Comparison of ENCODE assay signal across 8 cellular contexts in the genomic region with DNA sequence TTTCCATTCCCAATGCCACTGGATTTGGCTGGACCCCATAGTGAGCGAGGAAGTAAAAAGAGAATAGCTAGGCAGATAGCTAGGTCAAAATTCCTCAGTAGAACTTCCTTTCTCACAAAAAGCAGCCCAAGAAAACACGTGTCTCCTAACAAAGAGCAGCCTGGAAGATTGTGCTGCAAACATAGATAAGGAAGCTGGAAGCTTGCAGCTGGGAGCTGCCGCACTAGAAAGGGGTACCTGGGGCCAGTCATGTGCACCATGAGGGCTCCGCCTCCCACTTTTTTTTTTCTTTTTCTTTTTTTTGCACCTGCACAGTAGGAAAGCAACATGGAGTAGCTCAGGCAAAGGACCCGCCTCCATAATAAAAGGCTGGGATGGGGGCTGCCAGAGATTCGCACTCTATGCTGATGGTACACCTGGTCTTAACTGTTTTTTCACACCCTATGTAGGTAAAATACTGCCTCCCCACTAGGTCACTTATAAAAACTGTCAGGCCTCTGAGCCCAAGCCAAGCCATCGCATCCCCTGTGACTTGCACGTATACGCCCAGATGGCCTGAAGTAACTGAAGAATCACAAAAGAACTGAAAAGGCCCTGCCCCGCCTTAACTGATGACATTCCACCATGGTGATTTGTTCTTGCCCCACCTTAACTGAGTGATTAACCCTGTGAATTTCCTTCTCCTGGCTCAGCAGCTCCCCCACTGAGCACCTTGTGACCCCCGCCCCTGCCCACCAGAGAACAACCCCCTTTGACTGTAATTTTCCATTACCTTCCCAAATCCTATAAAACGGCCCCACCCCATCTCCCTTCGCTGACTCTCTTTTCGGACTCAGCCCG.
A peak's percentile ranks its signal among the peaks of the same experiment; 100 is the strongest.
DNase-seq lines count a peak whose midpoint lies in the region; ATAC-seq and TF ChIP-seq lines count a peak whose summit lies in the region.
"Not testable (repeated sequence)": the region's sequence is repeated elsewhere in the genome, so short reads cannot be mapped to it uniquely, and the experiment has no call there.

No MANE protein-coding gene starts in this region.

- in situ Hi-C loops in Caki2 (cut with HindIII; ENCODE audit: low pct_unique_long_range_greater_than_20kb, low sequenced_read_pairs), result not testable (repeated sequence)

- not testable (repeated sequence) for TF ChIP-seq POLR2A in testis (IDR thresholded peaks at IDR 0.05)

- H3K4me1 Mint-ChIP-seq in HFFc6 (ENCODE audit: low read depth), result peaks cover 26% of the 10 kb centered on the region
- H3K4me1 Mint-ChIP-seq in WTC11, result peaks cover 36% of the 10 kb centered on the region
- H3K4me1 Mint-ChIP-seq in endothelial cell (ENCODE audit: unreplicated experiment), result peaks cover 33% of the 10 kb centered on the region
- H3K4me1 Mint-ChIP-seq in mesothelial cell of epicardium, result not testable (repeated sequence)

- TF ChIP-seq CTCF in HFFc6 (IDR thresholded peaks at IDR 0.05); WTC11 (IDR thresholded peaks at IDR 0.05); endothelial cell (IDR thresholded peaks at IDR 0.05; ENCODE audit: unreplicated experiment); mesothelial cell of epicardium (IDR thresholded peaks at IDR 0.05; ENCODE audit: unreplicated experiment); testis (IDR thresholded peaks at IDR 0.05): not testable (repeated sequence)

- POLR2A ChIA-PET in WTC11 (lab: Charles Lee), result not testable (repeated sequence)

- not testable (repeated sequence) for H3K36me3 ChIP-seq in testis (ENCODE audit: low read depth, missing control alignments)

- 68% methylated on average over 14 of the region's 15 CpGs for WGBS in right cardiac atrium
- 71 to 75% methylated on average over 15 of the region's 15 CpGs for WGBS in testis, 2 donors

- not testable (repeated sequence) for H3K4me3 Mint-ChIP-seq in HFFc6, mesothelial cell of epicardium
- peak overlapping the region; percentile 43; the same call in 1 of the 2 replicates for H3K4me3 Mint-ChIP-seq in WTC11
- H3K4me3 Mint-ChIP-seq in endothelial cell (ENCODE audit: unreplicated experiment), result peak overlapping the region; percentile 1

- H3K4me3 ChIP-seq in right cardiac atrium (ENCODE audit: low read length); testis: not testable (repeated sequence)

- not testable (repeated sequence) for H3K36me3 Mint-ChIP-seq in HFFc6 (ENCODE audit: low read depth); endothelial cell (ENCODE audit: low read depth, unreplicated experiment); mesothelial cell of epicardium
- peaks cover 32% of the 10 kb centered on the region for H3K36me3 Mint-ChIP-seq in WTC11

- H3K27me3 Mint-ChIP-seq in HFFc6 (ENCODE audit: insufficient read depth); WTC11 (ENCODE audit: low read depth); endothelial cell (ENCODE audit: unreplicated experiment); mesothelial cell of epicardium (ENCODE audit: low read depth): not testable (repeated sequence)

- CTCF ChIA-PET in WTC11 (lab: Charles Lee), result interaction anchor here (0.6 to 0.7 kb wide), 2 partner anchors 114 to 520 kb away, joined by 3 read pairs; no protein-coding TSS in a partner anchor

- intact Hi-C loops in right cardiac atrium (cut with DNase I); testis (cut with DNase I; ENCODE audit: low total_unique reads): not testable (repeated sequence)

- H3K27ac Mint-ChIP-seq in HFFc6 (peak overlapping the region; percentile 87), WTC11 (peak overlapping the region; percentile 94), endothelial cell (ENCODE audit: unreplicated experiment) (peak overlapping the region; percentile 93), mesothelial cell of epicardium (peak overlapping the region; percentile 10)

- H3K9me3 Mint-ChIP-seq in HFFc6; endothelial cell (ENCODE audit: unreplicated experiment): not testable (repeated sequence)
- peaks cover 36% of the 10 kb centered on the region for H3K9me3 Mint-ChIP-seq in WTC11
- H3K9me3 Mint-ChIP-seq in mesothelial cell of epicardium, result peaks cover 17% of the 10 kb centered on the region

- H3K9me3 ChIP-seq in right cardiac atrium (ENCODE audit: control insufficient read depth, low read length); testis: not testable (repeated sequence)

- peak; percentile 74 for ATAC-seq in WTC11
- ATAC-seq in right cardiac atrium, result peak; percentile 74 to 91

- DNase-seq in Caki2 (ENCODE audit: low read depth) (peak; percentile 84), NCI-H226 (peak; percentile 97), endothelial cell (ENCODE audit: low spot score) (peak; percentile 42), testis (peak; percentile 33)
- DNase-seq in HFFc6; WTC11 (ENCODE audit: low spot score); right cardiac atrium; mesothelial cell of epicardium (ENCODE audit: low spot score in 2 of 2, unreplicated experiment in 2 of 2): not testable (repeated sequence)

- not testable (repeated sequence) for H3K4me1 ChIP-seq in right cardiac atrium (ENCODE audit: control insufficient read depth, insufficient read depth, low read length); testis

- not testable (repeated sequence) for H3K27me3 ChIP-seq in right cardiac atrium (ENCODE audit: control insufficient read depth, insufficient read depth); testis

- H3K27ac ChIP-seq in right cardiac atrium (ENCODE audit: low read length); testis: not testable (repeated sequence)

TF ChIP-seq in WTC11, 78 proteins besides CTCF, POLR2A, EP300 and RAD21:
- TF ChIP-seq, protein P1, sequence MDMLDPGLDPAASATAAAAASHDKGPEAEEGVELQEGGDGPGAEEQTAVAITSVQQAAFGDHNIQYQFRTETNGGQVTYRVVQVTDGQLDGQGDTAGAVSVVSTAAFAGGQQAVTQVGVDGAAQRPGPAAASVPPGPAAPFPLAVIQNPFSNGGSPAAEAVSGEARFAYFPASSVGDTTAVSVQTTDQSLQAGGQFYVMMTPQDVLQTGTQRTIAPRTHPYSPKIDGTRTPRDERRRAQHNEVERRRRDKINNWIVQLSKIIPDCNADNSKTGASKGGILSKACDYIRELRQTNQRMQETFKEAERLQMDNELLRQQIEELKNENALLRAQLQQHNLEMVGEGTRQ (CRISPR knock-in tag; IDR thresholded peaks at IDR 0.05), result 0 out of 2 replicates have a peak, but pooled peaks have one; percentile 7

Comparison
In these comparisons a context has a peak if more than half of its experiments do, and no peak if none do; other contexts are left out.
1. H3K27ac Mint-ChIP-seq: peak in every context shown above with its lines; median percentile 94 in WTC11; 93 in endothelial cell; 87 in HFFc6; 10 in mesothelial cell of epicardium.